ENCODE assay signal across 17 cellular contexts in genomic region chr18:59623456-59624383, GRCh38.
DNase-seq lines count a peak whose midpoint lies in the region; ATAC-seq, FAIRE-seq and TF ChIP-seq lines count a peak whose summit lies in the region.
"Had no signal": no experiment of that assay in that cellular context is flagged by ENCODE, and none has a peak within 500 bp of the region (broad histone marks: within the 10 kb centered on the region; RNA-seq: fewer than 3 reads in every experiment).

No MANE protein-coding gene starts in this region.

- H3K9me3 Mint-ChIP-seq in activated CD4-positive, alpha-beta T cell treated with anti-CD3 and anti-CD28 coated beads, Interleukin-2, amount 10 ng/mL, durations not matched to agents 24 days and 14 days, result no peaks in the 10 kb centered on the region
- no peaks in the 10 kb centered on the region for H3K9me3 Mint-ChIP-seq in Caco-2 (ENCODE audit: unreplicated experiment)
- H3K9me3 Mint-ChIP-seq: IgD-negative memory B cell had no signal

- no peaks in the 10 kb centered on the region for H3K9me3 ChIP-seq in adrenal gland (replicated peaks in 1 of 3)
- no peaks in the 10 kb centered on the region for H3K9me3 ChIP-seq in gastroesophageal sphincter
- H3K9me3 ChIP-seq in gastrocnemius medialis, result no peaks in the 10 kb centered on the region
- H3K9me3 ChIP-seq in Caco-2, result no peaks in the 10 kb centered on the region

- WGBS in adrenal gland, 4 donors, result 26 to 33% (median 29%) methylated on average over 10 of the region's 10 CpGs
- WGBS in gastroesophageal sphincter (ENCODE audit: low coverage in 1 of 2), 2 donors, result 62 to 67% methylated on average over 8 to 10 of the region's 10 CpGs

- in situ Hi-C loops in gastrocnemius medialis (cut with MboI; ENCODE audit: low sequenced_read_pairs in 4 of 4), result no loop called here

- H3K4me3 ChIP-seq in adrenal gland, result peak overlapping the region in 1 of 4 donors; percentile 8
- H3K4me3 ChIP-seq in gastroesophageal sphincter, result no peak overlapping the region
- H3K4me3 ChIP-seq in gastrocnemius medialis, result no peak overlapping the region
- H3K4me3 ChIP-seq in Caco-2 (ENCODE audit: low read depth, low read length), result no peak overlapping the region
- H3K4me3 ChIP-seq: smooth muscle cell had no signal

- H3K36me3 ChIP-seq in adrenal gland (replicated peaks in 1 of 2) (no peaks in the 10 kb centered on the region), gastroesophageal sphincter (no peaks in the 10 kb centered on the region), gastrocnemius medialis (no peaks in the 10 kb centered on the region), Caco-2 (ENCODE audit: control insufficient read depth, insufficient read depth, low read length) (no peaks in the 10 kb centered on the region)

- H3K36me3 Mint-ChIP-seq in activated CD4-positive, alpha-beta T cell treated with anti-CD3 and anti-CD28 coated beads, Interleukin-2, amount 10 ng/mL, durations not matched to agents 24 days and 14 days (ENCODE audit: low read depth), result no peaks in the 10 kb centered on the region
- no peaks in the 10 kb centered on the region for H3K36me3 Mint-ChIP-seq in Caco-2 (ENCODE audit: insufficient read depth, unreplicated experiment)
- H3K36me3 Mint-ChIP-seq: activated naive CD8-positive, alpha-beta T cell; IgD-negative memory B cell; naive thymus-derived CD4-positive, alpha-beta T cell had no signal

- H3K27ac ChIP-seq in adrenal gland (peak overlapping the region; percentile 4 to 78 (median 63)), gastroesophageal sphincter (peak overlapping the region in 1 of 4 donors; percentile 16), gastrocnemius medialis (peak overlapping the region in 3 of 4 donors; percentile 48 to 58 (median 55))

- H3K4me3 Mint-ChIP-seq in activated CD4-positive, alpha-beta T cell treated with anti-CD3 and anti-CD28 coated beads, Interleukin-2, amount 10 ng/mL, durations not matched to agents 24 days and 14 days, result no peak overlapping the region
- no peak overlapping the region for H3K4me3 Mint-ChIP-seq in Caco-2 (ENCODE audit: unreplicated experiment)
- H3K4me3 Mint-ChIP-seq: activated naive CD8-positive, alpha-beta T cell; IgD-negative memory B cell; naive thymus-derived CD4-positive, alpha-beta T cell had no signal

- FAIRE-seq in HTR-8/SVneo (lab: Jason Lieb, UNC), result no peak

- peak in 1 of 2 donors; percentile 32 for TF ChIP-seq POLR2A in adrenal gland (IDR thresholded peaks at IDR 0.05)
- no peak for TF ChIP-seq POLR2A in gastroesophageal sphincter (IDR thresholded peaks at IDR 0.05)
- TF ChIP-seq POLR2A in gastrocnemius medialis (IDR thresholded peaks at IDR 0.05), result no peak

- no TSS peak for BruUV-seq in Caco-2 (replicated peaks; lab: Mats Ljungman, UMichigan)

- peak in 1 of 6 experiments; percentile 24 for TF ChIP-seq CTCF in adrenal gland (IDR thresholded peaks at IDR 0.05)
- TF ChIP-seq CTCF in gastroesophageal sphincter (IDR thresholded peaks at IDR 0.05), result no peak
- TF ChIP-seq CTCF in gastrocnemius medialis (IDR thresholded peaks at IDR 0.05 in 4 of 5, conservative IDR thresholded peaks at IDR 0.05 in 1 of 5), result no peak
- no peak for TF ChIP-seq CTCF in Caco-2 (IDR thresholded peaks at IDR 0.05; ENCODE audit: insufficient read depth in 1 of 2, low read depth in 1 of 2, low read length in 1 of 2, severe bottlenecking in 1 of 2, unreplicated experiment in 1 of 2)

- DNase-seq in Daoy (ENCODE audit: low read depth) (peak; percentile 11), adrenal gland (peak in 6 of 7 donors; percentile 47 to 67 (median 50)), gastrocnemius medialis (peak in 1 of 2 donors; percentile 23), NCI-H2196 (lab: John Stamatoyannopoulos, UW; ENCODE audit: unreplicated experiment) (no peak), Caco-2 (no peak), HTR-8/SVneo (ENCODE audit: insufficient read length, low spot score) (no peak)
- DNase-seq in activated CD4-positive, alpha-beta T cell treated with anti-CD3 and anti-CD28 coated beads, Interleukin-2, amount 10 ng/mL, durations not matched to agents 24 days and 14 days, result no peak
- DNase-seq: activated CD8-positive, alpha-beta memory T cell treated with anti-CD3 and anti-CD28 coated beads for 24 hours; GOT3; naive thymus-derived CD4-positive, alpha-beta T cell; NCI-H187 treated with DMSO at 0.1 percent for 48 hours; OCI-M1; T-helper 9 cell had no signal

- no peaks in the 10 kb centered on the region for H3K27me3 Mint-ChIP-seq in activated CD4-positive, alpha-beta T cell treated with anti-CD3 and anti-CD28 coated beads, Interleukin-2, amount 10 ng/mL, durations not matched to agents 24 days and 14 days
- H3K27me3 Mint-ChIP-seq in Caco-2 (ENCODE audit: insufficient read depth, unreplicated experiment), result peaks cover 6% of the 10 kb centered on the region

- H3K27me3 ChIP-seq in adrenal gland (no peaks in the 10 kb centered on the region), gastroesophageal sphincter (no peaks in the 10 kb centered on the region), gastrocnemius medialis (no peaks in the 10 kb centered on the region), Caco-2 (replicated peaks; ENCODE audit: control insufficient read depth, insufficient read depth, low read length) (no peaks in the 10 kb centered on the region)

- no peaks in the 10 kb centered on the region for H3K4me1 Mint-ChIP-seq in activated CD4-positive, alpha-beta T cell treated with anti-CD3 and anti-CD28 coated beads, Interleukin-2, amount 10 ng/mL, durations not matched to agents 24 days and 14 days
- H3K4me1 Mint-ChIP-seq in Caco-2 (ENCODE audit: low read depth, unreplicated experiment), result no peaks in the 10 kb centered on the region
- H3K4me1 Mint-ChIP-seq: IgD-negative memory B cell; naive thymus-derived CD4-positive, alpha-beta T cell had no signal

- intact Hi-C loops in adrenal gland (cut with DNase I), result loop anchor here in 1 of 2 donors (10.0 kb wide), 3 partner anchors 71 to 201 kb away; partner anchors contain the start of gene CCBE1
- intact Hi-C loops in gastrocnemius medialis (cut with DNase I; ENCODE audit: low total_unique reads), result no loop called here
- intact Hi-C loops in activated CD4-positive, alpha-beta T cell treated with anti-CD3 and anti-CD28 coated beads, Interleukin-2, amount 10 ng/mL, durations not matched to agents 24 days and 14 days (cut with micrococcal nuclease), result no loop called here
- intact Hi-C loops in Caco-2 (cut with micrococcal nuclease; ENCODE audit: unreplicated experiment), result no loop called here

- no peak overlapping the region for H3K27ac Mint-ChIP-seq in activated CD4-positive, alpha-beta T cell treated with anti-CD3 and anti-CD28 coated beads, Interleukin-2, amount 10 ng/mL, durations not matched to agents 24 days and 14 days
- H3K27ac Mint-ChIP-seq in Caco-2 (ENCODE audit: unreplicated experiment), result no peak overlapping the region
- H3K27ac Mint-ChIP-seq: activated naive CD8-positive, alpha-beta T cell; IgD-negative memory B cell; naive thymus-derived CD4-positive, alpha-beta T cell had no signal

- peaks cover 18 to 20% of the 10 kb centered on the region in 2 donors for H3K4me1 ChIP-seq in adrenal gland (replicated peaks in 1 of 2)
- H3K4me1 ChIP-seq in gastroesophageal sphincter, result peaks cover 0 to 13% (median 0%) of the 10 kb centered on the region in 3 donors
- H3K4me1 ChIP-seq in gastrocnemius medialis, result no peaks in the 10 kb centered on the region
- no peaks in the 10 kb centered on the region for H3K4me1 ChIP-seq in Caco-2

- no peak for TF ChIP-seq EP300 in gastroesophageal sphincter (IDR thresholded peaks at IDR 0.05)

- CTCF ChIA-PET in Caco-2 (lab: Charles Lee), result no interaction called here

- POLR2A ChIA-PET in Caco-2 (lab: Charles Lee), result no interaction called here

- peak; percentile 65 for ATAC-seq in gastroesophageal sphincter
- peak; percentile 57 to 78 for ATAC-seq in gastrocnemius medialis
- ATAC-seq: naive thymus-derived CD4-positive, alpha-beta T cell had no signal

Comparison
In these comparisons a context has a peak if more than half of its experiments do, and no peak if none do; other contexts are left out.
1. DNase-seq: peak in Daoy (single experiment) and adrenal gland (6 of 7); none in activated CD4-positive, alpha-beta T cell treated with anti-CD3 and anti-CD28 coated beads, Interleukin-2, amount 10 ng/mL, durations not matched to agents 24 days and 14 days (single experiment), NCI-H2196 (single experiment), Caco-2 (0 of 2) and HTR-8/SVneo (single experiment).